16 cellular contexts compared by ENCODE assay signal in genomic region chr12:38544357-38545066, GRCh38.
DNase-seq lines count a peak whose midpoint lies in the region; ATAC-seq and TF ChIP-seq lines count a peak whose summit lies in the region.
"Had no signal": no experiment of that assay in that cellular context is flagged by ENCODE, and none has a peak within 500 bp of the region (broad histone marks: within the 10 kb centered on the region; RNA-seq: fewer than 3 reads in every experiment).

No MANE protein-coding gene starts in this region.

- ATAC-seq in SK-N-SH treated with all-trans-retinoic acid at 6 μM for 48 hours (no peak), GM21723 (IDR thresholded peaks at IDR 0.05; ENCODE audit: unreplicated experiment) (no peak)
- ATAC-seq: lower lobe of right lung had no signal

- H3K4me2 ChIP-seq in SK-N-SH = no peak overlapping the region

- H3K27ac ChIP-seq in SK-N-SH (ENCODE audit: low read depth in 2 of 2, low read length in 1 of 2) (no peak overlapping the region), endodermal cell (ENCODE audit: low read depth, low read length) (no peak overlapping the region)
- H3K27ac ChIP-seq in effector memory CD4-positive, alpha-beta T cell (ENCODE audit: insufficient read depth, low read length, poor library complexity, severe bottlenecking) = no peak overlapping the region
- H3K27ac ChIP-seq: lower lobe of right lung had no signal

- H3F3A ChIP-seq in SK-N-SH (replicated peaks; ENCODE audit: insufficient read depth) = no peaks in the 10 kb centered on the region

- no peak for TF ChIP-seq EP300 in SK-N-SH (IDR thresholded peaks at IDR 0.05; ENCODE audit: borderline replicate concordance in 1 of 2, low read depth in 1 of 2, low read length in 1 of 2)

- H3K4me3 ChIP-seq in SK-N-SH (ENCODE audit: low read depth in 2 of 2, low read length in 1 of 2) = no peak overlapping the region
- H3K4me3 ChIP-seq in endodermal cell (ENCODE audit: low read length) = no peak overlapping the region
- no peak overlapping the region for H3K4me3 ChIP-seq in effector memory CD4-positive, alpha-beta T cell (ENCODE audit: insufficient read depth, low read depth, low read length, poor library complexity, severe bottlenecking)
- H3K4me3 ChIP-seq: lower lobe of right lung, stomach had no signal

- DNase-seq in SK-N-SH = no peak
- peak; percentile 3 for DNase-seq in NOMO-1 treated with dmso at 0.1 percent for 144 hours (lab: John Stamatoyannopoulos, UW; ENCODE audit: unreplicated experiment)
- peak; percentile 89 for DNase-seq in endodermal cell
- no peak for DNase-seq in effector memory CD4-positive, alpha-beta T cell
- no peak for DNase-seq in hypothalamus (lab: John Stamatoyannopoulos, UW)
- DNase-seq in KG1 (lab: John Stamatoyannopoulos, UW) = no peak
- DNase-seq: aorta, lower lobe of right lung, NCI-H1436 treated with DMSO at 0.1 percent for 48 hours, NCI-H526 treated with DMSO at 0.1 percent for 48 hours, SIG-M5, stomach had no signal

- H3K9me3 ChIP-seq in SK-N-SH (no peaks in the 10 kb centered on the region), endodermal cell (ENCODE audit: control insufficient read depth, low read length) (no peaks in the 10 kb centered on the region)
- no peaks in the 10 kb centered on the region for H3K9me3 ChIP-seq in effector memory CD4-positive, alpha-beta T cell (ENCODE audit: control insufficient read depth, low read length)
- H3K9me3 ChIP-seq: lower lobe of right lung had no signal

- no peaks in the 10 kb centered on the region for H3K36me3 ChIP-seq in SK-N-SH (replicated peaks in 1 of 2; ENCODE audit: control insufficient read depth in 1 of 2, insufficient read depth in 2 of 2, low read length in 1 of 2)
- H3K36me3 ChIP-seq in endodermal cell (ENCODE audit: control insufficient read depth, insufficient read depth, low read length) = no peaks in the 10 kb centered on the region
- H3K36me3 ChIP-seq in effector memory CD4-positive, alpha-beta T cell (ENCODE audit: control insufficient read depth, insufficient read depth, low read length) = no peaks in the 10 kb centered on the region
- H3K36me3 ChIP-seq: lower lobe of right lung, stomach had no signal

- H3K9ac ChIP-seq in SK-N-SH = no peak overlapping the region
- H3K9ac ChIP-seq in endodermal cell (ENCODE audit: extremely low read depth, low read length, poor library complexity, severe bottlenecking) = no peak overlapping the region

- H4K20me1 ChIP-seq in SK-N-SH (ENCODE audit: insufficient read depth) = no peaks in the 10 kb centered on the region

- POLR2A ChIA-PET in SK-N-SH (lab: Yijun Ruan, JAX) = no interaction called here

- H3K27me3 ChIP-seq in SK-N-SH (ENCODE audit: insufficient read depth) (no peaks in the 10 kb centered on the region), endodermal cell (ENCODE audit: control insufficient read depth, insufficient read depth, low read length, poor library complexity, severe bottlenecking) (no peaks in the 10 kb centered on the region)
- H3K27me3 ChIP-seq in effector memory CD4-positive, alpha-beta T cell (replicated peaks; ENCODE audit: control insufficient read depth, insufficient read depth, low read length, poor library complexity, severe bottlenecking) = no peaks in the 10 kb centered on the region
- H3K27me3 ChIP-seq: stomach had no signal

- TF ChIP-seq CTCF in SK-N-SH (IDR thresholded peaks at IDR 0.05) = peak; percentile 26
- TF ChIP-seq CTCF in endodermal cell (conservative IDR thresholded peaks at IDR 0.05) = peak; percentile 79

- no peak for TF ChIP-seq RAD21 in SK-N-SH (IDR thresholded peaks at IDR 0.05; ENCODE audit: low read length)

- H2AFZ ChIP-seq in SK-N-SH (ENCODE audit: low read depth) = no peak overlapping the region; the same call in 1 of the 2 replicates

- no peaks in the 10 kb centered on the region for H3K9me2 ChIP-seq in SK-N-SH

- peaks cover 6% of the 10 kb centered on the region for H3K9me3 Mint-ChIP-seq in endodermal cell
- H3K9me3 Mint-ChIP-seq: nephron had no signal

- H3K27ac Mint-ChIP-seq in endodermal cell = no peak overlapping the region
- H3K27ac Mint-ChIP-seq: dendritic cell treated with granulocyte-macrophage colony-stimulating factor and Interleukin-4, amounts not matched to agents 40 ng/mL and 50 ng/mL, for 4 days; nephron had no signal

- WGBS in SK-N-SH (ENCODE audit: low lambda C conversion rate) = 25% methylated on average over 5 of the region's 5 CpGs
- 44 to 54% methylated on average over 4 of the region's 5 CpGs for WGBS in endodermal cell (ENCODE audit: insufficient coverage in 1 of 2, insufficient read length in 1 of 2), 2 experiments

- H3K27me3 Mint-ChIP-seq in endodermal cell (ENCODE audit: insufficient read depth) = no peaks in the 10 kb centered on the region
- H3K27me3 Mint-ChIP-seq: dendritic cell treated with granulocyte-macrophage colony-stimulating factor and Interleukin-4, amounts not matched to agents 40 ng/mL and 50 ng/mL, for 4 days had no signal

- H3K4me3 Mint-ChIP-seq in endodermal cell = no peak overlapping the region
- H3K4me3 Mint-ChIP-seq: dendritic cell treated with granulocyte-macrophage colony-stimulating factor and Interleukin-4, amounts not matched to agents 40 ng/mL and 50 ng/mL, for 4 days; nephron had no signal

- no peaks in the 10 kb centered on the region for H3K79me2 ChIP-seq in SK-N-SH (ENCODE audit: insufficient read depth)

- CTCF ChIA-PET in SK-N-SH (lab: Yijun Ruan, JAX) = no interaction called here

- no peaks in the 10 kb centered on the region for H3K36me3 Mint-ChIP-seq in endodermal cell (ENCODE audit: low read depth)

- H3K4me1 Mint-ChIP-seq in endodermal cell = peaks cover 31% of the 10 kb centered on the region

- H3K4me1 ChIP-seq in SK-N-SH (ENCODE audit: control insufficient read depth in 1 of 2, insufficient read depth in 2 of 2, low read depth in 1 of 2, low read length in 1 of 2) (no peaks in the 10 kb centered on the region), endodermal cell (ENCODE audit: control insufficient read depth, insufficient read depth, low read length) (peaks cover 22% of the 10 kb centered on the region)
- H3K4me1 ChIP-seq in effector memory CD4-positive, alpha-beta T cell (ENCODE audit: control insufficient read depth, insufficient read depth, low read length, poor library complexity, severe bottlenecking) = no peaks in the 10 kb centered on the region
- H3K4me1 ChIP-seq: lower lobe of right lung, stomach had no signal

TF ChIP-seq in SK-N-SH, 30 proteins besides CTCF, POLR2A, EP300 and RAD21 (continues in another document):
- TF ChIP-seq FOXJ3 (CRISPR knock-in tag; IDR thresholded peaks at IDR 0.05) (no peak), YY1 (IDR thresholded peaks at IDR 0.05; ENCODE audit: low read depth) (no peak), SMC3 (IDR thresholded peaks at IDR 0.05; ENCODE audit: low read depth, low read length) (no peak), USF2 (IDR thresholded peaks at IDR 0.05; ENCODE audit: borderline replicate concordance, low read depth, low read length) (no peak), MXI1 (IDR thresholded peaks at IDR 0.05; ENCODE audit: low read depth, low read length) (no peak), RXRA (IDR thresholded peaks at IDR 0.05; ENCODE audit: borderline replicate concordance, low read depth) (no peak), GATA2 (CRISPR knock-in tag; IDR thresholded peaks at IDR 0.05) (no peak)
- TF ChIP-seq, protein P1, sequence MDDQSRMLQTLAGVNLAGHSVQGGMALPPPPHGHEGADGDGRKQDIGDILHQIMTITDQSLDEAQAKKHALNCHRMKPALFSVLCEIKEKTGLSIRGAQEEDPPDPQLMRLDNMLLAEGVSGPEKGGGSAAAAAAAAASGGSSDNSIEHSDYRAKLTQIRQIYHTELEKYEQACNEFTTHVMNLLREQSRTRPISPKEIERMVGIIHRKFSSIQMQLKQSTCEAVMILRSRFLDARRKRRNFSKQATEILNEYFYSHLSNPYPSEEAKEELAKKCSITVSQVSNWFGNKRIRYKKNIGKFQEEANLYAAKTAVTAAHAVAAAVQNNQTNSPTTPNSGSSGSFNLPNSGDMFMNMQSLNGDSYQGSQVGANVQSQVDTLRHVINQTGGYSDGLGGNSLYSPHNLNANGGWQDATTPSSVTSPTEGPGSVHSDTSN (IDR thresholded peaks at IDR 0.05) = no peak

TF ChIP-seq in SK-N-SH treated with all-trans-retinoic acid at 6 μM for 48 hours, 23 proteins besides CTCF, POLR2A, EP300 and RAD21 (continues in another document):
- TF ChIP-seq ISL1 (CRISPR knock-in tag; IDR thresholded peaks at IDR 0.05) (no peak), ZNF70 (CRISPR knock-in tag; IDR thresholded peaks at IDR 0.05) (no peak), TOX (CRISPR knock-in tag; IDR thresholded peaks at IDR 0.05; ENCODE audit: borderline replicate concordance) (no peak), GLIS3 (CRISPR knock-in tag; IDR thresholded peaks at IDR 0.05) (no peak), ZNF565 (CRISPR knock-in tag; conservative IDR thresholded peaks at IDR 0.05; ENCODE audit: low read depth) (no peak), TCF4 (CRISPR knock-in tag; IDR thresholded peaks at IDR 0.05; ENCODE audit: borderline replicate concordance) (no peak), ARNTL (CRISPR knock-in tag; IDR thresholded peaks at IDR 0.05; ENCODE audit: borderline replicate concordance, low read depth) (no peak)
- TF ChIP-seq, protein P2, sequence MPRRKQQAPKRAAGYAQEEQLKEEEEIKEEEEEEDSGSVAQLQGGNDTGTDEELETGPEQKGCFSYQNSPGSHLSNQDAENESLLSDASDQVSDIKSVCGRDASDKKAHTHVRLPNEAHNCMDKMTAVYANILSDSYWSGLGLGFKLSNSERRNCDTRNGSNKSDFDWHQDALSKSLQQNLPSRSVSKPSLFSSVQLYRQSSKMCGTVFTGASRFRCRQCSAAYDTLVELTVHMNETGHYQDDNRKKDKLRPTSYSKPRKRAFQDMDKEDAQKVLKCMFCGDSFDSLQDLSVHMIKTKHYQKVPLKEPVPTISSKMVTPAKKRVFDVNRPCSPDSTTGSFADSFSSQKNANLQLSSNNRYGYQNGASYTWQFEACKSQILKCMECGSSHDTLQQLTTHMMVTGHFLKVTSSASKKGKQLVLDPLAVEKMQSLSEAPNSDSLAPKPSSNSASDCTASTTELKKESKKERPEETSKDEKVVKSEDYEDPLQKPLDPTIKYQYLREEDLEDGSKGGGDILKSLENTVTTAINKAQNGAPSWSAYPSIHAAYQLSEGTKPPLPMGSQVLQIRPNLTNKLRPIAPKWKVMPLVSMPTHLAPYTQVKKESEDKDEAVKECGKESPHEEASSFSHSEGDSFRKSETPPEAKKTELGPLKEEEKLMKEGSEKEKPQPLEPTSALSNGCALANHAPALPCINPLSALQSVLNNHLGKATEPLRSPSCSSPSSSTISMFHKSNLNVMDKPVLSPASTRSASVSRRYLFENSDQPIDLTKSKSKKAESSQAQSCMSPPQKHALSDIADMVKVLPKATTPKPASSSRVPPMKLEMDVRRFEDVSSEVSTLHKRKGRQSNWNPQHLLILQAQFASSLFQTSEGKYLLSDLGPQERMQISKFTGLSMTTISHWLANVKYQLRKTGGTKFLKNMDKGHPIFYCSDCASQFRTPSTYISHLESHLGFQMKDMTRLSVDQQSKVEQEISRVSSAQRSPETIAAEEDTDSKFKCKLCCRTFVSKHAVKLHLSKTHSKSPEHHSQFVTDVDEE (CRISPR knock-in tag; IDR thresholded peaks at IDR 0.05) = no peak

Comparison
In these comparisons a context has a peak if more than half of its experiments do, and no peak if none do; other contexts are left out.
1. DNase-seq: peak in NOMO-1 treated with dmso at 0.1 percent for 144 hours (single experiment) and endodermal cell (single experiment); none in SK-N-SH (single experiment), effector memory CD4-positive, alpha-beta T cell (0 of 3), hypothalamus (0 of 51) and KG1 (single experiment).